ENCODE assay signal across 10 cellular contexts in the genomic region with DNA sequence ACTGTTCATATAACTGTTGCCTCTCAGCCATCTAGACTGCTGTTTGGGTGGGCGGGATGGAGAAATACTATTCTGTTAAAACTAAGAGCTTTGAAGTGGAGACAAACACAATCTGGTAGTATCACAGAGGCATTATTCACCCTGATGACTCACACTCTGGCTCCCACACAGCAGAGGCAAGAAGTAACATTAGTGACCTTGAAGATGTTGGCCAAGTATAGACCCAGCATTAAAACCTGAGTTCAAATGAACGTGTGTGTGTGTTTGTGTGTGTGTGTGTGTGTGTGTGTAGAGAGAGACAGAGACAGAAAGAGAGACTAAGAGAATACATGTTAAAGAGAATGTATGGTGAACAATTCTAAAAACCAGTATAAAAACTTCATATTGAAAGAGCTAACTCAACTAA. TPM values are rescaled to one million over a fixed set of nuclear protein-coding genes. Genes with fewer than 3 reads are reported as not detected.
DNase-seq lines count a peak whose midpoint lies in the region.
"Had no signal": no experiment of that assay in that cellular context is flagged by ENCODE, and none has a peak within 500 bp of the region (broad histone marks: within the 10 kb centered on the region; RNA-seq: fewer than 3 reads in every experiment).

No MANE protein-coding gene starts in this region.

- H3K9me3 ChIP-seq in BLaER1 treated with 17β-estradiol and CSF1 and Interleukin-3, amounts not matched to agents 10 nM and 100 nM (replicated peaks in 1 of 11) = no peaks in the 10 kb centered on the region
- H3K9me3 ChIP-seq: thyroid gland had no signal

- peak overlapping the region in 8 of 11 experiments; percentile 9 to 71 (median 57); a peak in 11 of 22 replicates for H3K4me2 ChIP-seq in BLaER1 treated with 17β-estradiol and CSF1 and Interleukin-3, amounts not matched to agents 10 nM and 100 nM

- peaks cover 4% of the 10 kb centered on the region for H3K36me3 Mint-ChIP-seq in IgD-negative memory B cell

- H3K9me3 Mint-ChIP-seq in IgD-negative memory B cell = peaks cover 0 to 2% (median 2%) of the 10 kb centered on the region in 3 donors

- peak overlapping the region in 3 of 4 donors; percentile 4 to 62 (median 48) for H3K4me3 Mint-ChIP-seq in IgD-negative memory B cell

- H3K27ac Mint-ChIP-seq in IgD-negative memory B cell = peak overlapping the region in 2 of 3 donors; percentile 13 to 95

- DNase-seq in activated CD8-positive, alpha-beta memory T cell treated with anti-CD3 and anti-CD28 coated beads for 24 hours = peak; percentile 76
- DNase-seq in fibroblast of peridontal ligament (ENCODE audit: extremely low read depth) = peak; percentile 79
- peak; percentile 32 to 57 (median 53) for DNase-seq in stimulated activated CD4-positive, alpha-beta T cell treated with anti-CD3 and anti-CD28 coated beads, TNF-alpha, amount 100 ng/mL, for 4 hours (ENCODE audit: low read depth in 3 of 3)
- DNase-seq in NCI-H1417 treated with DMSO at 0.1 percent for 48 hours (lab: John Stamatoyannopoulos, UW) = no peak
- no peak for DNase-seq in GF-D8 (lab: John Stamatoyannopoulos, UW)
- DNase-seq in NCI-H1092 treated with DMSO at 0.1 percent for 48 hours (lab: John Stamatoyannopoulos, UW) = no peak

- no peaks in the 10 kb centered on the region for H3K27me3 Mint-ChIP-seq in IgD-negative memory B cell

- H3K27ac ChIP-seq in BLaER1 treated with 17β-estradiol and CSF1 and Interleukin-3, amounts not matched to agents 10 nM and 100 nM = peak overlapping the region in 1 of 11 experiments; percentile 4; a peak in 1 of 22 replicates
- H3K27ac ChIP-seq: dorsolateral prefrontal cortex, thyroid gland had no signal

- peaks cover 2 to 33% (median 15%) of the 10 kb centered on the region in 10 experiments; a peak in 15 of 20 replicates for H3K4me1 ChIP-seq in BLaER1 treated with 17β-estradiol and CSF1 and Interleukin-3, amounts not matched to agents 10 nM and 100 nM

- H3K4me1 Mint-ChIP-seq in IgD-negative memory B cell = peaks cover 25 to 41% (median 27%) of the 10 kb centered on the region in 3 donors

- H4K20me1 ChIP-seq in BLaER1 treated with 17β-estradiol and CSF1 and Interleukin-3, amounts not matched to agents 10 nM and 100 nM = no peaks in the 10 kb centered on the region

- H3K36me3 ChIP-seq in BLaER1 treated with 17β-estradiol and CSF1 and Interleukin-3, amounts not matched to agents 10 nM and 100 nM = no peaks in the 10 kb centered on the region
- H3K36me3 ChIP-seq: thyroid gland had no signal

- H3K4me3 ChIP-seq in BLaER1 treated with 17β-estradiol and CSF1 and Interleukin-3, amounts not matched to agents 10 nM and 100 nM = no peak overlapping the region
- H3K4me3 ChIP-seq: dorsolateral prefrontal cortex, thyroid gland had no signal

- H3K9ac ChIP-seq in BLaER1 treated with 17β-estradiol and CSF1 and Interleukin-3, amounts not matched to agents 10 nM and 100 nM = no peak overlapping the region

- no peaks in the 10 kb centered on the region for H3K27me3 ChIP-seq in BLaER1 treated with 17β-estradiol and CSF1 and Interleukin-3, amounts not matched to agents 10 nM and 100 nM
- H3K27me3 ChIP-seq: dorsolateral prefrontal cortex, thyroid gland had no signal

RNA-seq across cellular contexts. Expression of a gene that starts 22.5 kb away (rescaled TPM):
- 2.7 TPM for polyA plus RNA-seq in IgD-negative memory B cell

Comparison
In these comparisons a context has a peak if more than half of its experiments do, and no peak if none do; other contexts are left out.
1. DNase-seq: peak in activated CD8-positive, alpha-beta memory T cell treated with anti-CD3 and anti-CD28 coated beads for 24 hours (single experiment), fibroblast of peridontal ligament (single experiment) and stimulated activated CD4-positive, alpha-beta T cell treated with anti-CD3 and anti-CD28 coated beads, TNF-alpha, amount 100 ng/mL, for 4 hours (3 of 3); none in NCI-H1417 treated with DMSO at 0.1 percent for 48 hours (single experiment), GF-D8 (single experiment) and NCI-H1092 treated with DMSO at 0.1 percent for 48 hours (single experiment).